ENCODE assay signal across 13 cellular contexts in the genomic region with DNA sequence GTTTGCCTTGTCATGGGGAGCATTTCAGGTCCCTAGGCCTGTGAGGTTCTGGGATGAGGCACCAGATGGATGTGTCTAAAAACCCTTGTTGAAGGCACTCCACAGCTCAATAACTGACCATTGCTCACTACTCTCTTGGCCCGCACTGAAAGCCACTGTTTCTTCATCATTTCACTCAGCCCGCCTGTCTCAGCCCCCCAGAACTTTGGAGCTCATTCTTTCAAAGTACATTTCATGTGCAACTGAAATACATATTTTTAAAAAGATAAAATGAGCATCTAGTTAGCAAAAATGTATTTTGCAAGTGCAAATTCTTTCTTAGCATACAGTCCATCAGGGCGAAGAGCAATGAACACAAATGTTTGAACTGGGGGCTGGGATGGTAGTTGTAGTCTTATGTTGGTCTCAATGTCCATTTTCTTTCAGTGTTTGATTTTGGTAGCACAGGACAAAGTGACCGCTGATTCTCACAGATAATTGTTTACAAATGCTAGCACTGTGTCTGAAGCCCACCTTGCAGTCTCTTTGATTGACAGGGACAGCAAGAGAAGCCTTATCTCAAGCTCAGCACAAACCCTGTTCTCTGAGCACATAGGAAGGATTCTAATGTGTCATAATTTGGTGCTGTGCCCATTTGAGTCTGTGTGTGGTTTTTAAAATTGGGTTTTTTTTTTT. TPM values are rescaled to one million over a fixed set of nuclear protein-coding genes. Genes with fewer than 3 reads are reported as not detected.
A peak's percentile ranks its signal among the peaks of the same experiment; 100 is the strongest.
DNase-seq lines count a peak whose midpoint lies in the region; ATAC-seq and TF ChIP-seq lines count a peak whose summit lies in the region.
"Had no signal": no experiment of that assay in that cellular context is flagged by ENCODE, and none has a peak within 500 bp of the region (broad histone marks: within the 10 kb centered on the region; RNA-seq: fewer than 3 reads in every experiment).

No MANE protein-coding gene starts in this region.

- no peaks in the 10 kb centered on the region for H4K20me1 ChIP-seq in mammary epithelial cell (ENCODE audit: insufficient read depth, low read length)
- H4K20me1 ChIP-seq in smooth muscle cell (ENCODE audit: low read depth) = no peaks in the 10 kb centered on the region

- H3K27ac ChIP-seq in mammary epithelial cell (ENCODE audit: insufficient read depth, low read depth, low read length) = no peak overlapping the region
- H3K27ac ChIP-seq in breast epithelium = no peak overlapping the region
- H3K27ac ChIP-seq in upper lobe of right lung = peak overlapping the region; percentile 17
- no peak overlapping the region for H3K27ac ChIP-seq in smooth muscle cell (ENCODE audit: low read depth)
- H3K27ac ChIP-seq: SJSA1 had no signal

- in situ Hi-C loops in mammary epithelial cell (cut with MboI; ENCODE audit: low sequenced_read_pairs in 2 of 2) (no loop called here), GM13977 (cut with MboI; ENCODE audit: low pct_unique_long_range_greater_than_20kb, low sequenced_read_pairs, unreplicated experiment) (no loop called here)

- peaks cover 82% of the 10 kb centered on the region for H3K4me1 Mint-ChIP-seq in activated CD4-positive, alpha-beta memory T cell treated with anti-CD3 and anti-CD28 coated beads, Interleukin-2, amount 10 ng/mL, durations not matched to agents 7 days and 5 days
- H3K4me1 Mint-ChIP-seq in immature natural killer cell = peaks cover 44 to 63% of the 10 kb centered on the region in 2 donors

- no peaks in the 10 kb centered on the region for H3K79me2 ChIP-seq in mammary epithelial cell (ENCODE audit: insufficient read depth, low read length)
- H3K79me2 ChIP-seq in smooth muscle cell (ENCODE audit: low read depth) = no peaks in the 10 kb centered on the region

- H2AFZ ChIP-seq in mammary epithelial cell (ENCODE audit: low read depth, low read length) (no peak overlapping the region), smooth muscle cell (ENCODE audit: low read depth) (no peak overlapping the region)

- TF ChIP-seq CTCF in mammary epithelial cell (conservative IDR thresholded peaks at IDR 0.05 in 1 of 2, IDR thresholded peaks at IDR 0.05 in 1 of 2; ENCODE audit: extremely low read depth in 1 of 2, insufficient read depth in 1 of 2, low read depth in 1 of 2, low read length in 2 of 2) (no peak), breast epithelium (IDR thresholded peaks at IDR 0.05) (no peak), upper lobe of right lung (IDR thresholded peaks at IDR 0.05) (no peak), smooth muscle cell (IDR thresholded peaks at IDR 0.05; ENCODE audit: borderline replicate concordance, insufficient read depth, poor library complexity, severe bottlenecking) (no peak), GM13977 (IDR thresholded peaks at IDR 0.05; ENCODE audit: extremely low read depth, insufficient read depth, missing control alignments) (no peak)

- no peak for TF ChIP-seq POLR2A in breast epithelium (IDR thresholded peaks at IDR 0.05)

- intact Hi-C loops in mammary epithelial cell (cut with micrococcal nuclease) = no loop called here
- intact Hi-C loops in breast epithelium (cut with DNase I; ENCODE audit: low total_unique reads) = no loop called here
- intact Hi-C loops in upper lobe of right lung (cut with DNase I) = no loop called here

- no peaks in the 10 kb centered on the region for H3K27me3 Mint-ChIP-seq in activated CD4-positive, alpha-beta memory T cell treated with anti-CD3 and anti-CD28 coated beads, Interleukin-2, amount 10 ng/mL, durations not matched to agents 7 days and 5 days
- H3K27me3 Mint-ChIP-seq in immature natural killer cell (ENCODE audit: low read depth in 3 of 3) = peaks cover 0 to 5% (median 5%) of the 10 kb centered on the region in 3 donors

- 99% methylated on average over 4 of the region's 4 CpGs for WGBS in mammary epithelial cell (ENCODE audit: low coverage, missing lambda C conversion rate)
- 93% methylated on average over 4 of the region's 4 CpGs for WGBS in smooth muscle cell (ENCODE audit: low lambda C conversion rate)

- no peaks in the 10 kb centered on the region for H3F3A ChIP-seq in smooth muscle cell (ENCODE audit: low read depth)

- ATAC-seq in upper lobe of right lung = no peak

- no peaks in the 10 kb centered on the region for H3K9me3 ChIP-seq in mammary epithelial cell (replicated peaks; ENCODE audit: insufficient read depth, low read length)
- H3K9me3 ChIP-seq in breast epithelium = no peaks in the 10 kb centered on the region
- H3K9me3 ChIP-seq in upper lobe of right lung = no peaks in the 10 kb centered on the region
- H3K9me3 ChIP-seq in smooth muscle cell (replicated peaks; ENCODE audit: low read depth) = no peaks in the 10 kb centered on the region
- H3K9me3 ChIP-seq: mucosa of descending colon, SJSA1, upper lobe of left lung had no signal

- no peak overlapping the region for H3K4me2 ChIP-seq in mammary epithelial cell (ENCODE audit: insufficient read depth, low read depth, low read length)
- H3K4me2 ChIP-seq in smooth muscle cell = no peak overlapping the region

- H3K36me3 Mint-ChIP-seq in activated CD4-positive, alpha-beta memory T cell treated with anti-CD3 and anti-CD28 coated beads, Interleukin-2, amount 10 ng/mL, durations not matched to agents 7 days and 5 days (ENCODE audit: low read depth) = peaks cover 23% of the 10 kb centered on the region
- peaks cover 6 to 11% (median 7%) of the 10 kb centered on the region in 3 donors for H3K36me3 Mint-ChIP-seq in immature natural killer cell

- no peak overlapping the region for H3K4me3 ChIP-seq in mammary epithelial cell (replicated peaks in 1 of 3; ENCODE audit: insufficient read depth in 1 of 3, low read depth in 2 of 3, low read length in 3 of 3)
- H3K4me3 ChIP-seq in breast epithelium = no peak overlapping the region
- H3K4me3 ChIP-seq in upper lobe of right lung = no peak overlapping the region
- no peak overlapping the region for H3K4me3 ChIP-seq in smooth muscle cell
- H3K4me3 ChIP-seq: mucosa of descending colon, SJSA1, upper lobe of left lung had no signal

- POLR2A ChIA-PET in activated CD4-positive, alpha-beta memory T cell treated with anti-CD3 and anti-CD28 coated beads, Interleukin-2, amount 10 ng/mL, durations not matched to agents 7 days and 5 days (lab: Charles Lee) = interaction anchor here (2.4 to 37.3 kb wide), 5 partner anchors 14 to 796 kb away, joined by 12 to 4963 read pairs (median 29); a partner anchor contains a TSS

- H3K4me3 Mint-ChIP-seq in activated CD4-positive, alpha-beta memory T cell treated with anti-CD3 and anti-CD28 coated beads, Interleukin-2, amount 10 ng/mL, durations not matched to agents 7 days and 5 days = peak overlapping the region; percentile 6
- peak overlapping the region; percentile 61 to 85 (median 77) for H3K4me3 Mint-ChIP-seq in immature natural killer cell

- H3K27me3 ChIP-seq in mammary epithelial cell (ENCODE audit: insufficient read depth, low read length) (no peaks in the 10 kb centered on the region), breast epithelium (no peaks in the 10 kb centered on the region), upper lobe of right lung (no peaks in the 10 kb centered on the region), smooth muscle cell (ENCODE audit: low read depth) (no peaks in the 10 kb centered on the region)
- H3K27me3 ChIP-seq: SJSA1, upper lobe of left lung had no signal

- peaks cover 4% of the 10 kb centered on the region for H3K4me1 ChIP-seq in mammary epithelial cell (ENCODE audit: insufficient read depth, low read length)
- peaks cover 0 to 4% of the 10 kb centered on the region in 2 donors for H3K4me1 ChIP-seq in breast epithelium
- peaks cover 59% of the 10 kb centered on the region for H3K4me1 ChIP-seq in upper lobe of right lung
- no peaks in the 10 kb centered on the region for H3K4me1 ChIP-seq in smooth muscle cell (ENCODE audit: low read depth)
- H3K4me1 ChIP-seq: SJSA1 had no signal

- DNase-seq in mammary epithelial cell (peak; percentile 19), breast epithelium (ENCODE audit: low spot score in 2 of 2) (no peak), immature natural killer cell (no peak), upper lobe of right lung (no peak), smooth muscle cell (lab: John Stamatoyannopoulos, UW; ENCODE audit: unreplicated experiment) (no peak), GM13977 (ENCODE audit: low spot score) (no peak), mucosa of gallbladder (ENCODE audit: low spot score) (no peak)
- no peak for DNase-seq in activated CD4-positive, alpha-beta memory T cell treated with anti-CD3 and anti-CD28 coated beads, Interleukin-2, amount 10 ng/mL, durations not matched to agents 7 days and 5 days
- DNase-seq: GDM1, NCI-H1092 treated with DMSO at 0.1 percent for 48 hours, upper lobe of left lung had no signal

- no TSS peak for BruUV-seq in mammary epithelial cell (replicated peaks; lab: Mats Ljungman, UMichigan)

- H3K27ac Mint-ChIP-seq in activated CD4-positive, alpha-beta memory T cell treated with anti-CD3 and anti-CD28 coated beads, Interleukin-2, amount 10 ng/mL, durations not matched to agents 7 days and 5 days = peak overlapping the region; percentile 96
- H3K27ac Mint-ChIP-seq in immature natural killer cell = peak overlapping the region; percentile 90 to 98 (median 96)

- H3K9ac ChIP-seq in mammary epithelial cell (ENCODE audit: insufficient read depth, low read length) (no peak overlapping the region), smooth muscle cell (ENCODE audit: low read depth) (no peak overlapping the region)

- dilution Hi-C loops in mammary epithelial cell (cut with HindIII; ENCODE audit: low sequenced_read_pairs) = no loop called here

- CTCF ChIA-PET in mammary epithelial cell (lab: Charles Lee; ENCODE audit: low non-redundant PET) = interaction anchor here (0.6 to 1.1 kb wide), 4 partner anchors 11 to 27 kb away, joined by 3 to 11 read pairs (median 6); no protein-coding TSS in a partner anchor
- CTCF ChIA-PET in activated CD4-positive, alpha-beta memory T cell treated with anti-CD3 and anti-CD28 coated beads, Interleukin-2, amount 10 ng/mL, durations not matched to agents 7 days and 5 days (lab: Charles Lee) = interaction anchor here (3.0 to 11.1 kb wide), 3 partner anchors 9 to 20 kb away, joined by 11 to 342 read pairs (median 331); a partner anchor contains a TSS

- H3K36me3 ChIP-seq in mammary epithelial cell (ENCODE audit: insufficient read depth, low read length) (no peaks in the 10 kb centered on the region), breast epithelium (no peaks in the 10 kb centered on the region), upper lobe of right lung (no peaks in the 10 kb centered on the region), smooth muscle cell (ENCODE audit: low read depth) (no peaks in the 10 kb centered on the region)
- H3K36me3 ChIP-seq: SJSA1, upper lobe of left lung had no signal

- H3K9me3 Mint-ChIP-seq in activated CD4-positive, alpha-beta memory T cell treated with anti-CD3 and anti-CD28 coated beads, Interleukin-2, amount 10 ng/mL, durations not matched to agents 7 days and 5 days = no peaks in the 10 kb centered on the region
- H3K9me3 Mint-ChIP-seq in immature natural killer cell = no peaks in the 10 kb centered on the region

RNA-seq across cellular contexts. Expression of a gene that starts 19.6 kb away (rescaled TPM):
- total RNA-seq in mammary epithelial cell = 10 to 100 TPM; 14.2 to 23.1 TPM
- polyA plus RNA-seq in mammary epithelial cell = 15.4 TPM
- polyA minus RNA-seq in mammary epithelial cell = 8.5 TPM
- total RNA-seq in breast epithelium = 10 to 100 TPM in 1 of 3 donors, 1 to 10 TPM in 2; 6.1 to 10.7 (median 9.2) TPM
- 10 to 100 TPM; 49.6 to 50.1 TPM for total RNA-seq in activated CD4-positive, alpha-beta memory T cell treated with anti-CD3 and anti-CD28 coated beads, Interleukin-2, amount 10 ng/mL, durations not matched to agents 7 days and 5 days
- polyA plus RNA-seq in immature natural killer cell = 10 to 100 TPM; 18.3 to 54.9 (median 29.7) TPM
- 28.3 TPM for total RNA-seq in upper lobe of right lung
- total RNA-seq in smooth muscle cell = 6.5 and 15.3 TPM in 2 replicates
- 26.4 and 28.3 TPM in 2 replicates for polyA plus RNA-seq in smooth muscle cell
- 29.3 TPM for total RNA-seq in mucosa of gallbladder

RNA-seq across cellular contexts. Expression of a gene that starts 21.3 kb away (rescaled TPM):
- total RNA-seq in mammary epithelial cell = 1 to 10 TPM in 1 of 2 donors, under 1 TPM in 1; 0.80 to 6.5 TPM
- polyA plus RNA-seq in mammary epithelial cell = 2.1 TPM
- polyA minus RNA-seq in mammary epithelial cell = not detected
- 10 to 100 TPM; 10.7 to 16.8 (median 15.1) TPM for total RNA-seq in breast epithelium
- total RNA-seq in activated CD4-positive, alpha-beta memory T cell treated with anti-CD3 and anti-CD28 coated beads, Interleukin-2, amount 10 ng/mL, durations not matched to agents 7 days and 5 days = 10 to 100 TPM; 14.6 to 17.5 TPM
- polyA plus RNA-seq in immature natural killer cell = 10 to 100 TPM in 2 of 3 donors, 1 to 10 TPM in 1; 8.8 to 28.8 (median 11.5) TPM
- 6.9 TPM for total RNA-seq in upper lobe of right lung
- 6.6 and 8.7 TPM in 2 replicates for total RNA-seq in smooth muscle cell
- polyA plus RNA-seq in smooth muscle cell = 18.9 and 20.0 TPM in 2 replicates
- total RNA-seq in mucosa of gallbladder = 12.3 TPM

RNA-seq across cellular contexts. Expression of a gene that starts 22.7 kb away (rescaled TPM):
- total RNA-seq in mammary epithelial cell = 1 to 10 TPM; 1.8 to 2.8 TPM
- polyA plus RNA-seq in mammary epithelial cell = 3.6 TPM
- polyA minus RNA-seq in mammary epithelial cell = 8.8 TPM
- 10 to 100 TPM in 2 of 3 donors, 1 to 10 TPM in 1; 5.4 to 29.6 (median 17.4) TPM for total RNA-seq in breast epithelium
- total RNA-seq in activated CD4-positive, alpha-beta memory T cell treated with anti-CD3 and anti-CD28 coated beads, Interleukin-2, amount 10 ng/mL, durations not matched to agents 7 days and 5 days = 100 to 1,000 TPM; 328 to 335 TPM
- polyA plus RNA-seq in immature natural killer cell = 10 to 100 TPM in 1 of 3 donors, 1 to 10 TPM in 2; 4.5 to 23.2 (median 7.3) TPM
- total RNA-seq in upper lobe of right lung = 71.6 TPM
- total RNA-seq in smooth muscle cell = 1.8 and 3.0 TPM in 2 replicates
- 12.4 and 15.9 TPM in 2 replicates for polyA plus RNA-seq in smooth muscle cell
- 6.2 TPM for total RNA-seq in mucosa of gallbladder

RNA-seq across cellular contexts. Expression of a gene that starts 28.1 kb away (rescaled TPM):
- total RNA-seq in mammary epithelial cell = 100 to 1,000 TPM in 1 of 2 donors, 10 to 100 TPM in 1; 94.9 to 138 TPM
- 259 TPM for polyA plus RNA-seq in mammary epithelial cell
- polyA minus RNA-seq in mammary epithelial cell = 258 TPM
- 10 to 100 TPM; 30.4 to 38.4 (median 30.8) TPM for total RNA-seq in breast epithelium
- 100 to 1,000 TPM; 146 to 157 TPM for total RNA-seq in activated CD4-positive, alpha-beta memory T cell treated with anti-CD3 and anti-CD28 coated beads, Interleukin-2, amount 10 ng/mL, durations not matched to agents 7 days and 5 days
- polyA plus RNA-seq in immature natural killer cell = 10 to 100 TPM; 57.2 to 92.0 (median 91.2) TPM
- total RNA-seq in upper lobe of right lung = 60.8 TPM
- 17.1 and 20.2 TPM in 2 replicates for total RNA-seq in smooth muscle cell
- 18.7 and 23.7 TPM in 2 replicates for polyA plus RNA-seq in smooth muscle cell
- total RNA-seq in mucosa of gallbladder = 27.4 TPM
